26 cellular contexts compared by ENCODE assay signal in the genomic region with DNA sequence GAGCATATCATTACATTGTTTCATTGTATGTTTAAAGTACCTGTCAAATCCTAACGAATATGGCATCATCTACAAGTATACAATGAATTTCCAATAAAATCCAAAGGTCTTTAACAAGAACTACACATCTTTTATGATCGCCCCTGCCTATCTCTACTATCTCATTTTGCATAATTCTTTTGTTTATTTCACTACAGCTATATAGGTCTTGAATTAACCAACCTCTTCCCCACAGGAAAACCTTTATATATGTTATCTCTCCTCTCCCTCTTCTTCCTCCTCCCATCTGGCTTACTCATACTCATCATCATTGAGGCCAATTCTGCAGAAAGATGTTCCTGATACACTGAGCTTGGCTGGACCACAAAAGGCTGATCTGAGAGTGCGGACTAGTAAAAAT.
"Had no signal": no experiment of that assay in that cellular context is flagged by ENCODE, and none has a peak within 500 bp of the region (broad histone marks: within the 10 kb centered on the region; RNA-seq: fewer than 3 reads in every experiment).

No MANE protein-coding gene starts in this region.

- H3K4me3 ChIP-seq: psoas muscle, right lobe of liver, sigmoid colon, stomach, thoracic aorta, thyroid gland, tibial nerve, upper lobe of left lung, vagina had no signal

- H3K4me1 ChIP-seq: parathyroid adenoma, psoas muscle, right lobe of liver, sigmoid colon, stomach, thyroid gland, tibial nerve, upper lobe of left lung, vagina had no signal

- H3K36me3 ChIP-seq: right lobe of liver, thoracic aorta, thyroid gland, tibial nerve, vagina had no signal

- H3K9ac ChIP-seq: parathyroid adenoma had no signal

- DNase-seq: nephron progenitor cell; nucleus accumbens; posterior cingulate gyrus; psoas muscle; right cardiac atrium; right lobe of liver; sigmoid colon; small intestine; stimulated activated CD4-positive, alpha-beta T cell treated with anti-CD3 and anti-CD28 coated beads, Interleukin-15, amount 100 ng/mL, for 24 hours; stimulated activated CD4-positive, alpha-beta T cell treated with anti-CD3 and anti-CD28 coated beads, Interleukin-2, amount 100 ng/mL, for 24 hours; stimulated activated CD4-positive, alpha-beta T cell treated with anti-CD3 and anti-CD28 coated beads, Interleukin-2, amount 100 ng/mL, for 48 hours; stimulated activated CD4-positive, alpha-beta T cell treated with anti-CD3 and anti-CD28 coated beads, Interleukin-4, amount 100 ng/mL, for 24 hours; stimulated activated naive B cell treated with anti-CD40 and anti-IgM and Interleukin-4, amounts not matched to agents 10 μg/mL and 1 μg/mL and 100 μg/mL, for 72 hours; stimulated activated naive CD4-positive, alpha-beta T cell treated with Interleukin-2 at 50 U/mL for 16 hours; stomach; thyroid gland; trophoblast cell; upper lobe of left lung had no signal

- H3K9me3 ChIP-seq: neutrophil, psoas muscle, right lobe of liver, sigmoid colon, stomach, thoracic aorta, thyroid gland, tibial nerve, upper lobe of left lung, vagina had no signal

- FAIRE-seq: urothelium cell line had no signal

- H2AFZ ChIP-seq: parathyroid adenoma had no signal

- H3K27me3 ChIP-seq: neutrophil, right lobe of liver, sigmoid colon, stomach, thyroid gland, tibial nerve, upper lobe of left lung, vagina had no signal

- ATAC-seq: natural killer cell treated with Interleukin-12 subunit alpha and Interleukin-12 subunit beta and Interleukin-15 and Interleukin-18, amount 100 ng/mL, for 72 hours; psoas muscle; right cardiac atrium; right lobe of liver; stimulated activated effector memory CD8-positive, alpha-beta T cell treated with anti-CD3 and anti-CD28 coated beads, Interleukin-12 subunit alpha, Interleukin-12 subunit beta, amount 100 ng/mL, for 72 hours; stimulated activated naive B cell treated with anti-CD40 and anti-IgM and Interleukin-4, amounts not matched to agents 10 μg/mL and 1 μg/mL and 100 μg/mL, for 72 hours had no signal

- H3K79me2 ChIP-seq: parathyroid adenoma had no signal
